1 cellular context compared by ENCODE assay signal in the genomic region with DNA sequence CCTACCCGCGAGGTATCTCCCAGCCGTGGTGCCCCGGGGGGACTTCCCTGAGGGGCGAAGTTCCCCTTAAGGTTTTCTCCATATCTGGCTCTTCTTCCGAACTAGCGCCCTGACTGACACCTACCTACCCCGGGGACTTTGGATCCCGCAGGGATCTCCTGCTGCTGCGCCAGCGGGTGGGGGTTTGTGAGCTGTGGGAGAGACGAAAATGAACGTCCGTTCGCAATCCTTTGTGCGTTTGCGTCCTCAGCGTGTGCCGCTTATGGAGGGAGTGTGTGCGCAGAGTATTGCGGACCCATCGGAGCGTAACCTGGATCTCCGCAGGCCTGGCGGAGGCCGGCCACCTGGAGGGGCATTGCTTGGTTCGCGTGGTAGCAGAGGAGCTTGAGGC.
TF ChIP-seq lines count a peak whose summit lies in the region.

No MANE protein-coding gene starts in this region.

TF ChIP-seq in K562, 482 proteins besides CTCF, POLR2A, EP300 and RAD21 (continued from another document and continues in another):
- 0 out of 2 replicates have a peak, but pooled peaks have one; percentile 37 for TF ChIP-seq MGA (IDR thresholded peaks at IDR 0.05)
- TF ChIP-seq, protein P1, sequence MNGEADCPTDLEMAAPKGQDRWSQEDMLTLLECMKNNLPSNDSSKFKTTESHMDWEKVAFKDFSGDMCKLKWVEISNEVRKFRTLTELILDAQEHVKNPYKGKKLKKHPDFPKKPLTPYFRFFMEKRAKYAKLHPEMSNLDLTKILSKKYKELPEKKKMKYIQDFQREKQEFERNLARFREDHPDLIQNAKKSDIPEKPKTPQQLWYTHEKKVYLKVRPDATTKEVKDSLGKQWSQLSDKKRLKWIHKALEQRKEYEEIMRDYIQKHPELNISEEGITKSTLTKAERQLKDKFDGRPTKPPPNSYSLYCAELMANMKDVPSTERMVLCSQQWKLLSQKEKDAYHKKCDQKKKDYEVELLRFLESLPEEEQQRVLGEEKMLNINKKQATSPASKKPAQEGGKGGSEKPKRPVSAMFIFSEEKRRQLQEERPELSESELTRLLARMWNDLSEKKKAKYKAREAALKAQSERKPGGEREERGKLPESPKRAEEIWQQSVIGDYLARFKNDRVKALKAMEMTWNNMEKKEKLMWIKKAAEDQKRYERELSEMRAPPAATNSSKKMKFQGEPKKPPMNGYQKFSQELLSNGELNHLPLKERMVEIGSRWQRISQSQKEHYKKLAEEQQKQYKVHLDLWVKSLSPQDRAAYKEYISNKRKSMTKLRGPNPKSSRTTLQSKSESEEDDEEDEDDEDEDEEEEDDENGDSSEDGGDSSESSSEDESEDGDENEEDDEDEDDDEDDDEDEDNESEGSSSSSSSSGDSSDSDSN (IDR thresholded peaks at IDR 0.05; ENCODE audit: borderline replicate concordance in 1 of 2, low read depth in 2 of 2, low read length in 2 of 2): peak in 1 of 2 experiments; percentile 85; a peak in 2 of 4 replicates
- 0 out of 2 replicates have a peak, but pooled peaks have one; percentile 3 for TF ChIP-seq KAT7 (CRISPR knock-in tag; IDR thresholded peaks at IDR 0.05; ENCODE audit: borderline replicate concordance)
- TF ChIP-seq, protein P2, sequence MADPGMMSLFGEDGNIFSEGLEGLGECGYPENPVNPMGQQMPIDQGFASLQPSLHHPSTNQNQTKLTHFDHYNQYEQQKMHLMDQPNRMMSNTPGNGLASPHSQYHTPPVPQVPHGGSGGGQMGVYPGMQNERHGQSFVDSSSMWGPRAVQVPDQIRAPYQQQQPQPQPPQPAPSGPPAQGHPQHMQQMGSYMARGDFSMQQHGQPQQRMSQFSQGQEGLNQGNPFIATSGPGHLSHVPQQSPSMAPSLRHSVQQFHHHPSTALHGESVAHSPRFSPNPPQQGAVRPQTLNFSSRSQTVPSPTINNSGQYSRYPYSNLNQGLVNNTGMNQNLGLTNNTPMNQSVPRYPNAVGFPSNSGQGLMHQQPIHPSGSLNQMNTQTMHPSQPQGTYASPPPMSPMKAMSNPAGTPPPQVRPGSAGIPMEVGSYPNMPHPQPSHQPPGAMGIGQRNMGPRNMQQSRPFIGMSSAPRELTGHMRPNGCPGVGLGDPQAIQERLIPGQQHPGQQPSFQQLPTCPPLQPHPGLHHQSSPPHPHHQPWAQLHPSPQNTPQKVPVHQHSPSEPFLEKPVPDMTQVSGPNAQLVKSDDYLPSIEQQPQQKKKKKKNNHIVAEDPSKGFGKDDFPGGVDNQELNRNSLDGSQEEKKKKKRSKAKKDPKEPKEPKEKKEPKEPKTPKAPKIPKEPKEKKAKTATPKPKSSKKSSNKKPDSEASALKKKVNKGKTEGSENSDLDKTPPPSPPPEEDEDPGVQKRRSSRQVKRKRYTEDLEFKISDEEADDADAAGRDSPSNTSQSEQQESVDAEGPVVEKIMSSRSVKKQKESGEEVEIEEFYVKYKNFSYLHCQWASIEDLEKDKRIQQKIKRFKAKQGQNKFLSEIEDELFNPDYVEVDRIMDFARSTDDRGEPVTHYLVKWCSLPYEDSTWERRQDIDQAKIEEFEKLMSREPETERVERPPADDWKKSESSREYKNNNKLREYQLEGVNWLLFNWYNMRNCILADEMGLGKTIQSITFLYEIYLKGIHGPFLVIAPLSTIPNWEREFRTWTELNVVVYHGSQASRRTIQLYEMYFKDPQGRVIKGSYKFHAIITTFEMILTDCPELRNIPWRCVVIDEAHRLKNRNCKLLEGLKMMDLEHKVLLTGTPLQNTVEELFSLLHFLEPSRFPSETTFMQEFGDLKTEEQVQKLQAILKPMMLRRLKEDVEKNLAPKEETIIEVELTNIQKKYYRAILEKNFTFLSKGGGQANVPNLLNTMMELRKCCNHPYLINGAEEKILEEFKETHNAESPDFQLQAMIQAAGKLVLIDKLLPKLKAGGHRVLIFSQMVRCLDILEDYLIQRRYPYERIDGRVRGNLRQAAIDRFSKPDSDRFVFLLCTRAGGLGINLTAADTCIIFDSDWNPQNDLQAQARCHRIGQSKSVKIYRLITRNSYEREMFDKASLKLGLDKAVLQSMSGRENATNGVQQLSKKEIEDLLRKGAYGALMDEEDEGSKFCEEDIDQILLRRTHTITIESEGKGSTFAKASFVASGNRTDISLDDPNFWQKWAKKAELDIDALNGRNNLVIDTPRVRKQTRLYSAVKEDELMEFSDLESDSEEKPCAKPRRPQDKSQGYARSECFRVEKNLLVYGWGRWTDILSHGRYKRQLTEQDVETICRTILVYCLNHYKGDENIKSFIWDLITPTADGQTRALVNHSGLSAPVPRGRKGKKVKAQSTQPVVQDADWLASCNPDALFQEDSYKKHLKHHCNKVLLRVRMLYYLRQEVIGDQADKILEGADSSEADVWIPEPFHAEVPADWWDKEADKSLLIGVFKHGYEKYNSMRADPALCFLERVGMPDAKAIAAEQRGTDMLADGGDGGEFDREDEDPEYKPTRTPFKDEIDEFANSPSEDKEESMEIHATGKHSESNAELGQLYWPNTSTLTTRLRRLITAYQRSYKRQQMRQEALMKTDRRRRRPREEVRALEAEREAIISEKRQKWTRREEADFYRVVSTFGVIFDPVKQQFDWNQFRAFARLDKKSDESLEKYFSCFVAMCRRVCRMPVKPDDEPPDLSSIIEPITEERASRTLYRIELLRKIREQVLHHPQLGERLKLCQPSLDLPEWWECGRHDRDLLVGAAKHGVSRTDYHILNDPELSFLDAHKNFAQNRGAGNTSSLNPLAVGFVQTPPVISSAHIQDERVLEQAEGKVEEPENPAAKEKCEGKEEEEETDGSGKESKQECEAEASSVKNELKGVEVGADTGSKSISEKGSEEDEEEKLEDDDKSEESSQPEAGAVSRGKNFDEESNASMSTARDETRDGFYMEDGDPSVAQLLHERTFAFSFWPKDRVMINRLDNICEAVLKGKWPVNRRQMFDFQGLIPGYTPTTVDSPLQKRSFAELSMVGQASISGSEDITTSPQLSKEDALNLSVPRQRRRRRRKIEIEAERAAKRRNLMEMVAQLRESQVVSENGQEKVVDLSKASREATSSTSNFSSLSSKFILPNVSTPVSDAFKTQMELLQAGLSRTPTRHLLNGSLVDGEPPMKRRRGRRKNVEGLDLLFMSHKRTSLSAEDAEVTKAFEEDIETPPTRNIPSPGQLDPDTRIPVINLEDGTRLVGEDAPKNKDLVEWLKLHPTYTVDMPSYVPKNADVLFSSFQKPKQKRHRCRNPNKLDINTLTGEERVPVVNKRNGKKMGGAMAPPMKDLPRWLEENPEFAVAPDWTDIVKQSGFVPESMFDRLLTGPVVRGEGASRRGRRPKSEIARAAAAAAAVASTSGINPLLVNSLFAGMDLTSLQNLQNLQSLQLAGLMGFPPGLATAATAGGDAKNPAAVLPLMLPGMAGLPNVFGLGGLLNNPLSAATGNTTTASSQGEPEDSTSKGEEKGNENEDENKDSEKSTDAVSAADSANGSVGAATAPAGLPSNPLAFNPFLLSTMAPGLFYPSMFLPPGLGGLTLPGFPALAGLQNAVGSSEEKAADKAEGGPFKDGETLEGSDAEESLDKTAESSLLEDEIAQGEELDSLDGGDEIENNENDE (IDR thresholded peaks at IDR 0.05; ENCODE audit: low read depth, low read length): no peak
- no peak for TF ChIP-seq ARHGAP35 (IDR thresholded peaks at IDR 0.05; ENCODE audit: partially characterized antibody)
- no peak for TF ChIP-seq ZNF347 (CRISPR knock-in tag; IDR thresholded peaks at IDR 0.05; ENCODE audit: low read depth)
